In the genomic region with DNA sequence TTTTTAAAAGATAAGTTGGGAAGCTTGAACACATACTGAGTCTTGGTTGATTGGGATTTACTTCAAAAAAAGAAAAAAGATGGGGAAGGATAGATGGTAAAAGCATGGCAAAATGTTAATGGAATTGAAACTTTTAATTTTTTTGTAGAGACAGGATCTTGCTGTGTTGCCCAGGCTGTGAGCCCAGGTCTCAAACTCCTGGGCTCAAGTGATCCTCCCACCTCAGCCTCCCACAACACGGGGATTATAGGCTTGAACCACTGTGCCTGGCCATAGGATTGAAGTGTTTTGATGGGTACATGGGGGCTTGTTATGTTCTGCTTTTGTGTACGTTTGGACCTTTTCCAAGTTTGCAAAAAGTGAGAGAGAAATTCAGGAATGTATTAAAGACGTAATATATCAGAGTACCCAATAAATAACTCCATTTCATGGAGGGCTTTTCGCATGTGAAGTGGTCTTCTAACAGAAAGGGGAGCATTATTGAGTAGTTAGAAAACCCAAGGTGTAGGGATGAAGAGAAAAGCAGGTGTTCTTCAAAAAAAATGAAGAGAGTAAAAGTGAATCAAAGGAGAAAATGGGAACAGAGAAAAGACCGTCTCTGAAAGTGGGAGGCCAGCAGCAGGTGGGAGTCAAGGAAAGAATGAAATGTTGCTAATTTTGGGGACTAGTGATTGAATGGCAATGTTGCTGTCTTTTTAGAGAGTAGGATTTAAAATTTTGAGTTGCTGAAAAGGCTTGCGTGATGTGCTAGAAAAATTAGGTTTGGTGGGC, we compare ENCODE assay signal across 10 cellular contexts. TPM values are rescaled to one million over a fixed set of nuclear protein-coding genes. Genes with fewer than 3 reads are reported as not detected.
DNase-seq lines count a peak whose midpoint lies in the region; ATAC-seq and TF ChIP-seq lines count a peak whose summit lies in the region.
"Had no signal": no experiment of that assay in that cellular context is flagged by ENCODE, and none has a peak within 500 bp of the region (broad histone marks: within the 10 kb centered on the region; RNA-seq: fewer than 3 reads in every experiment).

No MANE protein-coding gene starts in this region.

- H3K4me1 ChIP-seq in vagina = peaks cover 38% of the 10 kb centered on the region
- peaks cover 10% of the 10 kb centered on the region for H3K4me1 ChIP-seq in osteoblast (ENCODE audit: insufficient read depth, low read length)

- no peak overlapping the region for H3K4me3 ChIP-seq in vagina
- H3K4me3 ChIP-seq in osteoblast (ENCODE audit: insufficient read depth, low read length) = no peak overlapping the region
- H3K4me3 ChIP-seq: left ventricle myocardium inferior, neural progenitor cell had no signal

- no peaks in the 10 kb centered on the region for H3K9me3 Mint-ChIP-seq in activated naive CD4-positive, alpha-beta T cell treated with anti-CD3 and anti-CD28 coated beads, Interleukin-2, amount 50 U/mL, for 24 hours
- H3K9me3 Mint-ChIP-seq in activated naive CD4-positive, alpha-beta T cell treated with anti-CD3 and anti-CD28 coated beads, Interleukin-2, amount 50 U/mL, for 72 hours = no peaks in the 10 kb centered on the region
- H3K9me3 Mint-ChIP-seq in activated naive CD8-positive, alpha-beta T cell treated with anti-CD3 and anti-CD28 coated beads for 36 hours = no peaks in the 10 kb centered on the region
- no peaks in the 10 kb centered on the region for H3K9me3 Mint-ChIP-seq in naive thymus-derived CD8-positive, alpha-beta T cell
- H3K9me3 Mint-ChIP-seq: neural progenitor cell had no signal

- no peak for TF ChIP-seq POLR2A in vagina (IDR thresholded peaks at IDR 0.05)

- H3K4me3 Mint-ChIP-seq in activated naive CD4-positive, alpha-beta T cell treated with anti-CD3 and anti-CD28 coated beads, Interleukin-2, amount 50 U/mL, for 24 hours = peak overlapping the region; percentile 51
- H3K4me3 Mint-ChIP-seq in activated naive CD8-positive, alpha-beta T cell treated with anti-CD3 and anti-CD28 coated beads for 36 hours = peak overlapping the region; percentile 9
- H3K4me3 Mint-ChIP-seq in naive thymus-derived CD8-positive, alpha-beta T cell = peak overlapping the region; percentile 39 to 84 (median 67)
- H3K4me3 Mint-ChIP-seq: neural progenitor cell had no signal

- H4K20me1 ChIP-seq in osteoblast (ENCODE audit: insufficient read depth, low read length) = peaks cover 8% of the 10 kb centered on the region

- H3K9me3 ChIP-seq in vagina = no peaks in the 10 kb centered on the region
- H3K9me3 ChIP-seq in osteoblast (ENCODE audit: low read depth, low read length) = no peaks in the 10 kb centered on the region
- H3K9me3 ChIP-seq: left ventricle myocardium inferior had no signal

- intact Hi-C loops in vagina (cut with DNase I) = no loop called here

- TF ChIP-seq CTCF in vagina (IDR thresholded peaks at IDR 0.05) = no peak
- no peak for TF ChIP-seq CTCF in osteoblast (IDR thresholded peaks at IDR 0.05; ENCODE audit: extremely low read depth, low read depth, low read length)

- H3K27ac ChIP-seq in vagina (peak overlapping the region; percentile 36), osteoblast (ENCODE audit: low read depth, low read length) (no peak overlapping the region)
- H3K27ac ChIP-seq: left ventricle myocardium inferior, neural progenitor cell had no signal

- ATAC-seq in activated naive CD4-positive, alpha-beta T cell treated with anti-CD3 and anti-CD28 coated beads, Interleukin-2, amount 50 U/mL, for 72 hours = no peak
- ATAC-seq in naive thymus-derived CD8-positive, alpha-beta T cell = no peak
- no peak for ATAC-seq in GM21447 (IDR thresholded peaks at IDR 0.05; ENCODE audit: unreplicated experiment)

- H3K4me2 ChIP-seq in osteoblast (ENCODE audit: insufficient read depth, low read length) = no peak overlapping the region
- H3K4me2 ChIP-seq: neural progenitor cell had no signal

- H3K79me2 ChIP-seq in osteoblast (ENCODE audit: insufficient read depth, low read length) = peaks cover 56% of the 10 kb centered on the region

- no peak for DNase-seq in activated naive CD4-positive, alpha-beta T cell treated with anti-CD3 and anti-CD28 coated beads, Interleukin-2, amount 50 U/mL, for 72 hours (ENCODE audit: low spot score in 2 of 2)
- no peak for DNase-seq in activated naive CD8-positive, alpha-beta T cell treated with anti-CD3 and anti-CD28 coated beads for 36 hours
- no peak for DNase-seq in naive thymus-derived CD8-positive, alpha-beta T cell
- DNase-seq in vagina (ENCODE audit: extremely low spot score in 2 of 2) = no peak
- no peak for DNase-seq in NCI-H2081 treated with DMSO at 0.1 percent for 48 hours (lab: John Stamatoyannopoulos, UW)
- no peak for DNase-seq in osteoblast (ENCODE audit: insufficient read length, low spot score, missing footprints)
- DNase-seq: left ventricle myocardium inferior had no signal

- no peaks in the 10 kb centered on the region for H3K27me3 Mint-ChIP-seq in activated naive CD4-positive, alpha-beta T cell treated with anti-CD3 and anti-CD28 coated beads, Interleukin-2, amount 50 U/mL, for 24 hours
- no peaks in the 10 kb centered on the region for H3K27me3 Mint-ChIP-seq in activated naive CD8-positive, alpha-beta T cell treated with anti-CD3 and anti-CD28 coated beads for 36 hours
- no peaks in the 10 kb centered on the region for H3K27me3 Mint-ChIP-seq in naive thymus-derived CD8-positive, alpha-beta T cell

- peaks cover 20% of the 10 kb centered on the region for H3K36me3 Mint-ChIP-seq in activated naive CD4-positive, alpha-beta T cell treated with anti-CD3 and anti-CD28 coated beads, Interleukin-2, amount 50 U/mL, for 24 hours
- H3K36me3 Mint-ChIP-seq in activated naive CD4-positive, alpha-beta T cell treated with anti-CD3 and anti-CD28 coated beads, Interleukin-2, amount 50 U/mL, for 72 hours = peaks cover 0 to 15% of the 10 kb centered on the region in 2 donors
- H3K36me3 Mint-ChIP-seq in activated naive CD8-positive, alpha-beta T cell treated with anti-CD3 and anti-CD28 coated beads for 36 hours = peaks cover 8% of the 10 kb centered on the region
- H3K36me3 Mint-ChIP-seq in naive thymus-derived CD8-positive, alpha-beta T cell = peaks cover 0 to 28% (median 14%) of the 10 kb centered on the region in 3 donors

- no peaks in the 10 kb centered on the region for H3K36me3 ChIP-seq in vagina
- H3K36me3 ChIP-seq in osteoblast (ENCODE audit: insufficient read depth, low read length) = no peaks in the 10 kb centered on the region
- H3K36me3 ChIP-seq: neural progenitor cell had no signal

- H3K27me3 ChIP-seq in vagina (no peaks in the 10 kb centered on the region), osteoblast (ENCODE audit: insufficient read depth, low read length) (no peaks in the 10 kb centered on the region)
- H3K27me3 ChIP-seq: neural progenitor cell had no signal

- H2AFZ ChIP-seq in osteoblast (ENCODE audit: low read length) = no peak overlapping the region
- H2AFZ ChIP-seq: neural progenitor cell had no signal

- POLR2A ChIA-PET in naive thymus-derived CD8-positive, alpha-beta T cell (lab: Charles Lee) = interaction anchor here (0.5 to 1.2 kb wide), 3 partner anchors 31 to 47 kb away, joined by 3 read pairs; no protein-coding TSS in a partner anchor

- peaks cover 69% of the 10 kb centered on the region for H3K4me1 Mint-ChIP-seq in activated naive CD4-positive, alpha-beta T cell treated with anti-CD3 and anti-CD28 coated beads, Interleukin-2, amount 50 U/mL, for 24 hours
- H3K4me1 Mint-ChIP-seq in activated naive CD8-positive, alpha-beta T cell treated with anti-CD3 and anti-CD28 coated beads for 36 hours = peaks cover 50% of the 10 kb centered on the region
- H3K4me1 Mint-ChIP-seq in naive thymus-derived CD8-positive, alpha-beta T cell = peaks cover 29 to 78% (median 56%) of the 10 kb centered on the region in 4 donors

- H3K27ac Mint-ChIP-seq in activated naive CD4-positive, alpha-beta T cell treated with anti-CD3 and anti-CD28 coated beads, Interleukin-2, amount 50 U/mL, for 24 hours = peak overlapping the region; percentile 66
- H3K27ac Mint-ChIP-seq in activated naive CD4-positive, alpha-beta T cell treated with anti-CD3 and anti-CD28 coated beads, Interleukin-2, amount 50 U/mL, for 72 hours = peak overlapping the region in 1 of 2 donors; percentile 17
- peak overlapping the region; percentile 47 for H3K27ac Mint-ChIP-seq in activated naive CD8-positive, alpha-beta T cell treated with anti-CD3 and anti-CD28 coated beads for 36 hours
- H3K27ac Mint-ChIP-seq in naive thymus-derived CD8-positive, alpha-beta T cell = peak overlapping the region; percentile 85 to 98 (median 96)
- H3K27ac Mint-ChIP-seq: neural progenitor cell had no signal

RNA-seq across cellular contexts. Expression of a gene that starts 55.2 kb away (rescaled TPM):
- 10 to 100 TPM; 11.7 to 15.0 TPM for total RNA-seq in activated naive CD4-positive, alpha-beta T cell treated with anti-CD3 and anti-CD28 coated beads, Interleukin-2, amount 50 U/mL, for 72 hours
- total RNA-seq in activated naive CD8-positive, alpha-beta T cell treated with anti-CD3 and anti-CD28 coated beads for 36 hours = 1 to 10 TPM; 7.5 to 9.7 TPM
- 10 to 100 TPM; 41.5 to 53.7 TPM for total RNA-seq in naive thymus-derived CD8-positive, alpha-beta T cell
- polyA plus RNA-seq in naive thymus-derived CD8-positive, alpha-beta T cell = 1 to 10 TPM; 5.4 to 6.3 (median 5.6) TPM
- total RNA-seq in vagina = 28.5 TPM
- 25.0 and 29.8 TPM in 2 replicates for total RNA-seq in osteoblast

RNA-seq across cellular contexts. Expression of a gene that starts 55.4 kb away (rescaled TPM):
- total RNA-seq in activated naive CD4-positive, alpha-beta T cell treated with anti-CD3 and anti-CD28 coated beads, Interleukin-2, amount 50 U/mL, for 72 hours = 100 to 1,000 TPM; 359 to 904 TPM
- total RNA-seq in activated naive CD8-positive, alpha-beta T cell treated with anti-CD3 and anti-CD28 coated beads for 36 hours = 100 to 1,000 TPM; 698 to 708 TPM
- 100 to 1,000 TPM; 107 to 114 TPM for total RNA-seq in naive thymus-derived CD8-positive, alpha-beta T cell
- 100 to 1,000 TPM; 126 to 179 (median 142) TPM for polyA plus RNA-seq in naive thymus-derived CD8-positive, alpha-beta T cell
- total RNA-seq in vagina (201 TPM), osteoblast (122 and 133 TPM in 2 replicates)

Comparison
In these comparisons a context has a peak if more than half of its experiments do, and no peak if none do; other contexts are left out.
1. H3K4me3 Mint-ChIP-seq: peak in every context shown above with its lines; median percentile 67 in naive thymus-derived CD8-positive, alpha-beta T cell; 51 in activated naive CD4-positive, alpha-beta T cell treated with anti-CD3 and anti-CD28 coated beads, Interleukin-2, amount 50 U/mL, for 24 hours; 9 in activated naive CD8-positive, alpha-beta T cell treated with anti-CD3 and anti-CD28 coated beads for 36 hours.